8 cellular contexts compared by ENCODE assay signal in genomic region chr1:155241069-155241679, GRCh38. TPM values are rescaled to one million over a fixed set of nuclear protein-coding genes. Genes with fewer than 3 reads are reported as not detected.
DNase-seq lines count a peak whose midpoint lies in the region; ATAC-seq and TF ChIP-seq lines count a peak whose summit lies in the region.

No MANE protein-coding gene starts in this region.

- TF ChIP-seq POLR2A in thyroid gland (IDR thresholded peaks at IDR 0.05) = no peak

- ATAC-seq in natural killer cell (peak; percentile 19 to 38 (median 38)), HG03095 (IDR thresholded peaks at IDR 0.05; ENCODE audit: unreplicated experiment) (no peak)

- peaks cover 8% of the 10 kb centered on the region for H3K36me3 Mint-ChIP-seq in natural killer cell

- peaks cover 21 to 37% of the 10 kb centered on the region in 2 donors for H3K4me1 Mint-ChIP-seq in natural killer cell

- TF ChIP-seq CTCF in fibroblast of the aortic adventitia (IDR thresholded peaks at IDR 0.05; ENCODE audit: insufficient read depth, low read length) (no peak), natural killer cell (IDR thresholded peaks at IDR 0.05) (no peak), thyroid gland (IDR thresholded peaks at IDR 0.05) (no peak)

- H3K36me3 ChIP-seq in thyroid gland = peaks cover 4 to 5% of the 10 kb centered on the region in 2 donors

- H3K9me3 Mint-ChIP-seq in natural killer cell = peaks cover 2 to 3% of the 10 kb centered on the region in 2 donors

- H3K4me3 ChIP-seq in fibroblast of the aortic adventitia (ENCODE audit: low read depth, low read length) (peak overlapping the region; percentile 65), thyroid gland (replicated peaks in 1 of 3) (no peak overlapping the region)

- intact Hi-C loops in natural killer cell (cut with micrococcal nuclease) (loop anchor here (5.0 kb wide), 1 partner anchor 49 kb away; no protein-coding TSS in a partner anchor), thyroid gland (cut with DNase I) (loop anchor here (5.0 kb wide), 1 partner anchor 34 kb away; the partner anchor contains the start of genes MTX1 and THBS3)

- 17 to 18% methylated on average over 4 of the region's 4 CpGs for WGBS in thyroid gland, 2 donors

- peak overlapping the region; percentile 91 for H3K4me3 Mint-ChIP-seq in natural killer cell

- peaks cover 15 to 27% of the 10 kb centered on the region in 2 donors for H3K4me1 ChIP-seq in thyroid gland

- peaks cover 4 to 8% of the 10 kb centered on the region in 2 donors for H3K27me3 Mint-ChIP-seq in natural killer cell (ENCODE audit: low read depth in 2 of 2)

- no peaks in the 10 kb centered on the region for H3K9me3 ChIP-seq in thyroid gland

- H3K27ac ChIP-seq in thyroid gland = peak overlapping the region in 1 of 3 donors; percentile 15

- DNase-seq in ELR (ENCODE audit: low read depth) (peak; percentile 91), M059J (ENCODE audit: low read depth) (peak; percentile 80), RPMI7951 (ENCODE audit: low read depth) (peak; percentile 86), fibroblast of the aortic adventitia (ENCODE audit: low read depth) (peak; percentile 88), natural killer cell (peak; percentile 48), thyroid gland (peak; percentile 67 to 71)
- DNase-seq in activated T-helper 9 cell treated with anti-CD3 and anti-CD28 coated beads, Interleukin-2, amount 50 U/mL, for 16 hours (ENCODE audit: low read depth) = peak; percentile 35

- no peaks in the 10 kb centered on the region for H3K27me3 ChIP-seq in thyroid gland

- peak overlapping the region; percentile 82 to 89 for H3K27ac Mint-ChIP-seq in natural killer cell

RNA-seq across cellular contexts. Expression of gene ENTREP3, which starts 14.1 kb away (rescaled TPM):
- total RNA-seq in M059J (2014; rRNA removed; shearing (Covaris generic)) = 5.9 and 8.1 TPM in 2 replicates
- total RNA-seq in RPMI7951 (2014; rRNA removed; shearing (Covaris generic)) = 3.2 and 4.2 TPM in 2 replicates
- total RNA-seq in fibroblast of the aortic adventitia (ENCODE audit: low replicate concordance) = 9.0 and 9.3 TPM in 2 replicates
- 1 to 10 TPM; 6.9 to 10.0 (median 8.9) TPM for total RNA-seq in natural killer cell
- 10 to 100 TPM in 1 of 4 donors, 1 to 10 TPM in 3; 5.6 to 12.0 (median 7.8) TPM for total RNA-seq in thyroid gland

RNA-seq across cellular contexts. Expression of gene SCAMP3, which starts 21.0 kb away (rescaled TPM):
- 125 and 133 TPM in 2 replicates for total RNA-seq in M059J (2014; rRNA removed; shearing (Covaris generic))
- total RNA-seq in RPMI7951 (2014; rRNA removed; shearing (Covaris generic)) = 69.0 and 73.9 TPM in 2 replicates
- total RNA-seq in fibroblast of the aortic adventitia (ENCODE audit: low replicate concordance) = 12.5 and 47.6 TPM in 2 replicates
- 10 to 100 TPM; 59.7 to 72.1 (median 65.0) TPM for total RNA-seq in natural killer cell
- total RNA-seq in thyroid gland = 10 to 100 TPM; 51.9 to 73.5 (median 62.7) TPM

RNA-seq across cellular contexts. Expression of gene CLK2, which starts 32.1 kb away (rescaled TPM):
- total RNA-seq in M059J (2014; rRNA removed; shearing (Covaris generic)) = 15.1 and 15.8 TPM in 2 replicates
- 13.1 and 20.8 TPM in 2 replicates for total RNA-seq in RPMI7951 (2014; rRNA removed; shearing (Covaris generic))
- total RNA-seq in fibroblast of the aortic adventitia (ENCODE audit: low replicate concordance) (29.7 and 53.7 TPM in 2 replicates), natural killer cell (10 to 100 TPM; 70.4 to 97.5 (median 84.4) TPM), thyroid gland (10 to 100 TPM; 40.0 to 61.6 (median 56.2) TPM)

RNA-seq across cellular contexts. Expression of gene MTX1, which starts 32.7 kb away (rescaled TPM):
- 92.8 and 95.2 TPM in 2 replicates for total RNA-seq in M059J (2014; rRNA removed; shearing (Covaris generic))
- total RNA-seq in RPMI7951 (2014; rRNA removed; shearing (Covaris generic)) = 88.3 and 97.7 TPM in 2 replicates
- total RNA-seq in fibroblast of the aortic adventitia (ENCODE audit: low replicate concordance) = 13.7 and 26.1 TPM in 2 replicates
- total RNA-seq in natural killer cell = 10 to 100 TPM; 22.3 to 28.5 (median 27.9) TPM
- total RNA-seq in thyroid gland = 10 to 100 TPM; 37.9 to 75.5 (median 52.1) TPM

RNA-seq across cellular contexts. Expression of gene THBS3, which starts 33.5 kb away (rescaled TPM):
- total RNA-seq in M059J (2014; rRNA removed; shearing (Covaris generic)) = 10.0 and 12.7 TPM in 2 replicates
- 4.1 and 8.1 TPM in 2 replicates for total RNA-seq in RPMI7951 (2014; rRNA removed; shearing (Covaris generic))
- total RNA-seq in fibroblast of the aortic adventitia (ENCODE audit: low replicate concordance) (29.3 and 41.1 TPM in 2 replicates), natural killer cell (10 to 100 TPM; 16.2 to 19.4 (median 18.6) TPM), thyroid gland (10 to 100 TPM in 3 of 4 donors, 1 to 10 TPM in 1; 8.5 to 25.7 (median 18.2) TPM)

Comparison
In these comparisons a context has a peak if more than half of its experiments do, and no peak if none do; other contexts are left out.
1. DNase-seq: peak in every context shown above with its lines; median percentile 91 in ELR; 88 in fibroblast of the aortic adventitia; 86 in RPMI7951; 80 in M059J; 69 in thyroid gland; 48 in natural killer cell; 35 in activated T-helper 9 cell treated with anti-CD3 and anti-CD28 coated beads, Interleukin-2, amount 50 U/mL, for 16 hours.